ENCODE assay signal across 33 cellular contexts in genomic region chr10:52105301-52105700, GRCh38.
"Had no signal": no experiment of that assay in that cellular context is flagged by ENCODE, and none has a peak within 500 bp of the region (broad histone marks: within the 10 kb centered on the region; RNA-seq: fewer than 3 reads in every experiment).

No MANE protein-coding gene starts in this region.

- H3K4me3 Mint-ChIP-seq: activated CD4-positive, alpha-beta memory T cell treated with anti-CD3 and anti-CD28 coated beads for 36 hours; activated CD4-positive, alpha-beta T cell treated with anti-CD3 and anti-CD28 coated beads for 36 hours; activated CD4-positive, alpha-beta T cell treated with anti-CD3 and anti-CD28 coated beads, Interleukin-2, amount 10 ng/mL, durations not matched to agents 24 days and 14 days; activated CD8-positive, alpha-beta memory T cell treated with anti-CD3 and anti-CD28 coated beads, Interleukin-2, amount 10 ng/mL, durations not matched to agents 7 days and 5 days; activated CD8-positive, alpha-beta T cell treated with anti-CD3 and anti-CD28 coated beads, Interleukin-2, amount 10 ng/mL, durations not matched to agents 7 days and 5 days; activated naive CD4-positive, alpha-beta T cell treated with anti-CD3 and anti-CD28 coated beads, Interleukin-2, amount 50 U/mL, for 24 hours; activated naive CD8-positive, alpha-beta T cell treated with anti-CD3 and anti-CD28 coated beads for 36 hours; activated T-cell treated with anti-CD3 and anti-CD28 coated beads, Interleukin-2, amount 50 U/mL, for 4 hours; activated T-helper 17 cell treated with anti-CD3 and anti-CD28 coated beads, Interleukin-2, amount 50 U/mL, for 72 hours; brain; T-helper 17 cell; T-helper 2 cell treated with Interferon-gamma antibody and Interleukin-4, amounts not matched to agents 5 μg/mL and 100 μg/mL, for 36 hours had no signal

- H3K27ac ChIP-seq: ascending aorta, breast epithelium, cardiac muscle cell, colonic mucosa, foreskin keratinocyte, heart left ventricle, WERI-Rb-1 had no signal

- H3K36me3 ChIP-seq: ascending aorta, breast epithelium, cardiac muscle cell, colonic mucosa, gastrocnemius medialis, heart left ventricle, WERI-Rb-1 had no signal

- H3K9me3 Mint-ChIP-seq: activated CD4-positive, alpha-beta memory T cell treated with anti-CD3 and anti-CD28 coated beads for 36 hours; activated CD4-positive, alpha-beta T cell treated with anti-CD3 and anti-CD28 coated beads, Interleukin-2, amount 10 ng/mL, durations not matched to agents 24 days and 14 days; activated naive CD4-positive, alpha-beta T cell treated with anti-CD3 and anti-CD28 coated beads, Interleukin-2, amount 50 U/mL, for 24 hours; activated naive CD8-positive, alpha-beta T cell treated with anti-CD3 and anti-CD28 coated beads for 36 hours; activated T-cell treated with anti-CD3 and anti-CD28 coated beads, Interleukin-2, amount 50 U/mL, for 4 hours; activated T-helper 17 cell treated with anti-CD3 and anti-CD28 coated beads, Interleukin-2, amount 50 U/mL, for 72 hours; brain; T-helper 2 cell treated with Interferon-gamma antibody and Interleukin-4, amounts not matched to agents 5 μg/mL and 100 μg/mL, for 36 hours had no signal

- H3K27me3 Mint-ChIP-seq: activated CD4-positive, alpha-beta memory T cell treated with anti-CD3 and anti-CD28 coated beads for 36 hours; activated CD4-positive, alpha-beta T cell treated with anti-CD3 and anti-CD28 coated beads for 36 hours; activated CD4-positive, alpha-beta T cell treated with anti-CD3 and anti-CD28 coated beads, Interleukin-2, amount 10 ng/mL, durations not matched to agents 24 days and 14 days; activated CD8-positive, alpha-beta memory T cell treated with anti-CD3 and anti-CD28 coated beads, Interleukin-2, amount 10 ng/mL, durations not matched to agents 7 days and 5 days; activated naive CD4-positive, alpha-beta T cell treated with anti-CD3 and anti-CD28 coated beads, Interleukin-2, amount 50 U/mL, for 24 hours; activated naive CD8-positive, alpha-beta T cell treated with anti-CD3 and anti-CD28 coated beads for 36 hours; activated T-helper 17 cell treated with anti-CD3 and anti-CD28 coated beads, Interleukin-2, amount 50 U/mL, for 72 hours; brain; T-helper 17 cell had no signal

- H3K4me1 Mint-ChIP-seq: activated CD4-positive, alpha-beta T cell treated with anti-CD3 and anti-CD28 coated beads for 36 hours; activated CD4-positive, alpha-beta T cell treated with anti-CD3 and anti-CD28 coated beads, Interleukin-2, amount 10 ng/mL, durations not matched to agents 24 days and 14 days; activated CD8-positive, alpha-beta memory T cell treated with anti-CD3 and anti-CD28 coated beads, Interleukin-2, amount 10 ng/mL, durations not matched to agents 7 days and 5 days; activated naive CD4-positive, alpha-beta T cell treated with anti-CD3 and anti-CD28 coated beads, Interleukin-2, amount 50 U/mL, for 24 hours; activated naive CD8-positive, alpha-beta T cell treated with anti-CD3 and anti-CD28 coated beads for 36 hours; activated T-helper 17 cell treated with anti-CD3 and anti-CD28 coated beads, Interleukin-2, amount 50 U/mL, for 72 hours; T-helper 17 cell had no signal

- H3K27me3 ChIP-seq: ascending aorta, breast epithelium, cardiac muscle cell, colonic mucosa, foreskin keratinocyte, gastrocnemius medialis, heart left ventricle had no signal

- H3K27ac Mint-ChIP-seq: activated CD4-positive, alpha-beta memory T cell treated with anti-CD3 and anti-CD28 coated beads for 36 hours; activated CD4-positive, alpha-beta T cell treated with anti-CD3 and anti-CD28 coated beads for 36 hours; activated CD4-positive, alpha-beta T cell treated with anti-CD3 and anti-CD28 coated beads, Interleukin-2, amount 10 ng/mL, durations not matched to agents 24 days and 14 days; activated CD8-positive, alpha-beta memory T cell treated with anti-CD3 and anti-CD28 coated beads, Interleukin-2, amount 10 ng/mL, durations not matched to agents 7 days and 5 days; activated CD8-positive, alpha-beta T cell treated with anti-CD3 and anti-CD28 coated beads, Interleukin-2, amount 10 ng/mL, durations not matched to agents 7 days and 5 days; activated naive CD4-positive, alpha-beta T cell treated with anti-CD3 and anti-CD28 coated beads, Interleukin-2, amount 50 U/mL, for 24 hours; activated naive CD8-positive, alpha-beta T cell treated with anti-CD3 and anti-CD28 coated beads for 36 hours; activated T-helper 17 cell treated with anti-CD3 and anti-CD28 coated beads, Interleukin-2, amount 50 U/mL, for 72 hours; brain; T-helper 17 cell; T-helper 2 cell treated with Interferon-gamma antibody and Interleukin-4, amounts not matched to agents 5 μg/mL and 100 μg/mL, for 36 hours had no signal

- H3K4me3 ChIP-seq: ascending aorta, breast epithelium, cardiac muscle cell, colonic mucosa, gastrocnemius medialis, heart left ventricle had no signal

- DNase-seq: activated CD4-positive, alpha-beta memory T cell treated with anti-CD3 and anti-CD28 coated beads for 36 hours; activated CD4-positive, alpha-beta T cell treated with anti-CD3 and anti-CD28 coated beads for 36 hours; activated CD4-positive, alpha-beta T cell treated with anti-CD3 and anti-CD28 coated beads, Interleukin-2, amount 10 ng/mL, durations not matched to agents 24 days and 14 days; activated CD4-positive, CD25-positive, alpha-beta regulatory T cell; activated CD4-positive, CD25-positive, alpha-beta regulatory T cell treated with anti-CD3 and anti-CD28 coated beads, Interleukin-2, amount 50 U/mL, for 72 hours; activated CD8-positive, alpha-beta memory T cell treated with anti-CD3 and anti-CD28 coated beads, Interleukin-2, amount 10 ng/mL, durations not matched to agents 7 days and 5 days; activated CD8-positive, alpha-beta memory T cell treated with anti-CD3 and anti-CD28 coated beads, Interleukin-2, amount 50 U/mL, for 4 hours; activated CD8-positive, alpha-beta T cell treated with anti-CD3 and anti-CD28 coated beads, Interleukin-2, amount 10 ng/mL, durations not matched to agents 7 days and 5 days; activated effector memory CD4-positive, alpha-beta T cell treated with Interleukin-2 at 50 U/mL for 16 hours; activated gamma-delta T cell treated with Interleukin-2 at 50 U/mL for 16 hours; activated naive CD4-positive, alpha-beta T cell treated with Interleukin-2 at 50 U/mL for 16 hours; activated naive CD8-positive, alpha-beta T cell treated with anti-CD3 and anti-CD28 coated beads for 36 hours; activated T-cell treated with anti-CD3 and anti-CD28 coated beads, Interleukin-2, amount 50 U/mL, for 4 hours; central memory CD4-positive, alpha-beta T cell; cerebellar nuclear complex; colonic mucosa; effector CD8-positive, alpha-beta T cell; foreskin keratinocyte; gastrocnemius medialis; glutamatergic neuron; heart left ventricle; T-helper 1 cell; T-helper 17 cell; T1000; WERI-Rb-1 had no signal

- H3K36me3 Mint-ChIP-seq: activated CD4-positive, alpha-beta memory T cell treated with anti-CD3 and anti-CD28 coated beads for 36 hours; activated CD8-positive, alpha-beta memory T cell treated with anti-CD3 and anti-CD28 coated beads, Interleukin-2, amount 10 ng/mL, durations not matched to agents 7 days and 5 days; activated naive CD4-positive, alpha-beta T cell treated with anti-CD3 and anti-CD28 coated beads, Interleukin-2, amount 50 U/mL, for 24 hours; activated naive CD8-positive, alpha-beta T cell treated with anti-CD3 and anti-CD28 coated beads for 36 hours; brain had no signal

- ATAC-seq: activated CD4-positive, alpha-beta T cell treated with anti-CD3 and anti-CD28 coated beads for 36 hours; activated CD8-positive, alpha-beta memory T cell treated with anti-CD3 and anti-CD28 coated beads, Interleukin-2, amount 10 ng/mL, durations not matched to agents 7 days and 5 days; activated CD8-positive, alpha-beta T cell treated with anti-CD3 and anti-CD28 coated beads, Interleukin-2, amount 10 ng/mL, durations not matched to agents 7 days and 5 days; activated T-cell treated with anti-CD3 and anti-CD28 coated beads, Interleukin-2, amount 50 U/mL, for 4 hours; activated T-helper 17 cell treated with anti-CD3 and anti-CD28 coated beads, Interleukin-2, amount 50 U/mL, for 72 hours; esophagus mucosa; foreskin keratinocyte; gastrocnemius medialis; heart left ventricle; T-helper 17 cell had no signal

- H3K9me3 ChIP-seq: ascending aorta, breast epithelium, colonic mucosa, gastrocnemius medialis, heart left ventricle had no signal

- H3K4me1 ChIP-seq: breast epithelium, colonic mucosa, foreskin keratinocyte had no signal
